8 cellular contexts compared by ENCODE assay signal in genomic region chr10:46565591-46566332, GRCh38. TPM values are rescaled to one million over a fixed set of nuclear protein-coding genes. Genes with fewer than 3 reads are reported as not detected.
DNase-seq lines count a peak whose midpoint lies in the region; ATAC-seq and TF ChIP-seq lines count a peak whose summit lies in the region.
"Not testable (repeated sequence)": the region's sequence is repeated elsewhere in the genome, so short reads cannot be mapped to it uniquely, and the experiment has no call there.

No MANE protein-coding gene starts in this region.

- H3K27me3 ChIP-seq in colonic mucosa = not testable (repeated sequence)

- not testable (repeated sequence) for H3K27ac Mint-ChIP-seq in activated CD4-positive, alpha-beta T cell treated with anti-CD3 and anti-CD28 coated beads, Interleukin-2, amount 10 ng/mL, durations not matched to agents 7 days and 5 days

- TF ChIP-seq CTCF in colonic mucosa (IDR thresholded peaks at IDR 0.05) = peak; percentile 51

- H3K36me3 ChIP-seq in colonic mucosa = not testable (repeated sequence)

- DNase-seq in CD1c-positive myeloid dendritic cell (ENCODE audit: extremely low spot score) (peak; percentile 75), NCI-H82 (lab: John Stamatoyannopoulos, UW) (peak; percentile 64), colonic mucosa (peak; percentile 76), left lobe of liver (ENCODE audit: low spot score) (peak; percentile 81)
- DNase-seq in activated CD4-positive, alpha-beta T cell treated with anti-CD3 and anti-CD28 coated beads, Interleukin-2, amount 10 ng/mL, durations not matched to agents 7 days and 5 days = peak; percentile 56
- DNase-seq in stimulated activated CD4-positive, alpha-beta T cell treated with anti-CD3 and anti-CD28 coated beads, Interleukin-15, amount 100 ng/mL, for 24 hours = peak; percentile 68

- intact Hi-C loops in colonic mucosa (cut with DNase I) = not testable (repeated sequence)

- H3K27me3 Mint-ChIP-seq in activated CD4-positive, alpha-beta T cell treated with anti-CD3 and anti-CD28 coated beads, Interleukin-2, amount 10 ng/mL, durations not matched to agents 7 days and 5 days = not testable (repeated sequence)

- H3K4me3 ChIP-seq in colonic mucosa = not testable (repeated sequence)

- not testable (repeated sequence) for H3K9me3 ChIP-seq in colonic mucosa

- not testable (repeated sequence) for H3K27ac ChIP-seq in colonic mucosa

- H3K36me3 Mint-ChIP-seq in activated CD4-positive, alpha-beta T cell treated with anti-CD3 and anti-CD28 coated beads, Interleukin-2, amount 10 ng/mL, durations not matched to agents 7 days and 5 days (ENCODE audit: low read depth) = not testable (repeated sequence)

- H3K4me1 Mint-ChIP-seq in activated CD4-positive, alpha-beta T cell treated with anti-CD3 and anti-CD28 coated beads, Interleukin-2, amount 10 ng/mL, durations not matched to agents 7 days and 5 days = not testable (repeated sequence)

- H3K9me3 Mint-ChIP-seq in activated CD4-positive, alpha-beta T cell treated with anti-CD3 and anti-CD28 coated beads, Interleukin-2, amount 10 ng/mL, durations not matched to agents 7 days and 5 days = not testable (repeated sequence)

- ATAC-seq in GM19328 (IDR thresholded peaks at IDR 0.05; ENCODE audit: unreplicated experiment) (peak; percentile 73), HG03469 (IDR thresholded peaks at IDR 0.05; ENCODE audit: unreplicated experiment) (peak; percentile 44), left lobe of liver (peak; percentile 99)

- not testable (repeated sequence) for H3K4me3 Mint-ChIP-seq in activated CD4-positive, alpha-beta T cell treated with anti-CD3 and anti-CD28 coated beads, Interleukin-2, amount 10 ng/mL, durations not matched to agents 7 days and 5 days

- CTCF ChIA-PET in activated CD4-positive, alpha-beta T cell treated with anti-CD3 and anti-CD28 coated beads, Interleukin-2, amount 10 ng/mL, durations not matched to agents 7 days and 5 days (lab: Charles Lee) = not testable (repeated sequence)

- POLR2A ChIA-PET in activated CD4-positive, alpha-beta T cell treated with anti-CD3 and anti-CD28 coated beads, Interleukin-2, amount 10 ng/mL, durations not matched to agents 7 days and 5 days (lab: Charles Lee) = not testable (repeated sequence)

- H3K4me1 ChIP-seq in colonic mucosa = not testable (repeated sequence)

- not testable (repeated sequence) for H3K9ac ChIP-seq in colonic mucosa (ENCODE audit: low read depth in 2 of 2, low read length in 2 of 2)

RNA-seq across cellular contexts. Expression of gene GPRIN2, which starts 9.3 kb away (rescaled TPM):
- not detected for total RNA-seq in activated CD4-positive, alpha-beta T cell treated with anti-CD3 and anti-CD28 coated beads, Interleukin-2, amount 10 ng/mL, durations not matched to agents 7 days and 5 days
- total RNA-seq in colonic mucosa = 10 to 100 TPM; 32.3 to 34.4 TPM
- 1.1 TPM for total RNA-seq in left lobe of liver

RNA-seq across cellular contexts. Expression of gene SYT15, which starts 13.2 kb away (rescaled TPM):
- total RNA-seq in activated CD4-positive, alpha-beta T cell treated with anti-CD3 and anti-CD28 coated beads, Interleukin-2, amount 10 ng/mL, durations not matched to agents 7 days and 5 days = 1 to 10 TPM in 1 of 2 experiments, under 1 TPM in 1; 0.79 to 1.2 TPM
- total RNA-seq in colonic mucosa = 1 to 10 TPM in 1 of 2 donors, under 1 TPM in 1; 0.62 to 1.2 TPM
- 0.65 TPM for total RNA-seq in left lobe of liver

Comparison
In these comparisons a context has a peak if more than half of its experiments do, and no peak if none do; other contexts are left out.
1. ATAC-seq: peak in every context shown above with its lines; median percentile 99 in left lobe of liver; 73 in GM19328; 44 in HG03469.
2. RNA of gene GPRIN2, which starts 9.3 kb away (total RNA-seq): 32.3 to 34.4 TPM in colonic mucosa; 1.1 TPM in left lobe of liver (single experiment) and not detected in activated CD4-positive, alpha-beta T cell treated with anti-CD3 and anti-CD28 coated beads, Interleukin-2, amount 10 ng/mL, durations not matched to agents 7 days and 5 days; every median in the first group is over 10 times any median in the second.
3. Peak in every context shown above with its lines, with median percentiles within 50 percentile points of each other: DNase-seq.